ENCODE assay signal across 22 cellular contexts in genomic region chr10:60304832-60305231, GRCh38.
A peak's percentile ranks its signal among the peaks of the same experiment; 100 is the strongest.
DNase-seq lines count a peak whose midpoint lies in the region; ATAC-seq and TF ChIP-seq lines count a peak whose summit lies in the region.
"Had no signal": no experiment of that assay in that cellular context is flagged by ENCODE, and none has a peak within 500 bp of the region (broad histone marks: within the 10 kb centered on the region; RNA-seq: fewer than 3 reads in every experiment).

No MANE protein-coding gene starts in this region.

- H2BK15ac ChIP-seq in mesendoderm (replicated peaks; ENCODE audit: low read depth) = no peak overlapping the region

- TF ChIP-seq CTCF in spleen (IDR thresholded peaks at IDR 0.05 in 8 of 11, conservative IDR thresholded peaks at IDR 0.05 in 3 of 11) = no peak

- H3K36me3 ChIP-seq in adipocyte (ENCODE audit: control insufficient read depth, insufficient read depth, low read length, severe bottlenecking) (no peaks in the 10 kb centered on the region), mesendoderm (ENCODE audit: control insufficient read depth, insufficient read depth, low read length) (no peaks in the 10 kb centered on the region), spleen (no peaks in the 10 kb centered on the region)
- H3K36me3 ChIP-seq: breast epithelium, ovary had no signal

- H3K9me3 ChIP-seq in adipocyte (ENCODE audit: control insufficient read depth, low read length) (no peaks in the 10 kb centered on the region), spleen (no peaks in the 10 kb centered on the region)
- H3K9me3 ChIP-seq: breast epithelium, ovary had no signal

- H3K4me1 ChIP-seq in adipocyte (ENCODE audit: control insufficient read depth, insufficient read depth, low read length) = peaks cover 15% of the 10 kb centered on the region
- H3K4me1 ChIP-seq in mesendoderm (ENCODE audit: control insufficient read depth, low read depth, low read length) = no peaks in the 10 kb centered on the region
- peaks cover 0 to 10% (median 0%) of the 10 kb centered on the region in 6 donors for H3K4me1 ChIP-seq in spleen
- H3K4me1 ChIP-seq: breast epithelium had no signal

- no peak overlapping the region for H2BK120ac ChIP-seq in mesendoderm (ENCODE audit: low read depth, low read length)

- H3K4me3 ChIP-seq in adipocyte (ENCODE audit: low read length) = peak overlapping the region; percentile 30
- H3K4me3 ChIP-seq in mesendoderm (ENCODE audit: low read length) = no peak overlapping the region
- no peak overlapping the region for H3K4me3 ChIP-seq in spleen
- H3K4me3 ChIP-seq: breast epithelium, ovary had no signal

- DNase-seq in DMS 273 (lab: John Stamatoyannopoulos, UW; ENCODE audit: unreplicated experiment) (peak; percentile 23), DMS 273 treated with DMSO at 0.1 percent for 48 hours (lab: John Stamatoyannopoulos, UW) (no peak), adipocyte (ENCODE audit: low read depth) (no peak), mesendoderm (peak; percentile 68), spleen (no peak), NCI-H345 treated with DMSO at 0.1 percent for 48 hours (lab: John Stamatoyannopoulos, UW; ENCODE audit: unreplicated experiment) (no peak), NCI-H510A treated with DMSO at 0.1 percent for 48 hours (lab: John Stamatoyannopoulos, UW) (no peak)
- DNase-seq: activated CD4-positive, alpha-beta T cell treated with anti-CD3 and anti-CD28 coated beads for 1 hour; activated CD8-positive, alpha-beta T cell treated with anti-CD3 and anti-CD28 coated beads, Interleukin-2, amount 10 ng/mL, durations not matched to agents 7 days and 5 days; activated gamma-delta T cell treated with Interleukin-2 at 50 U/mL for 16 hours; CD4-positive, alpha-beta T cell; mammary epithelial cell; naive B cell; NCI-H2081 treated with DMSO at 0.1 percent for 48 hours; NCI-H446; ovary; SHP77 treated with DMSO at 0.1 percent for 48 hours; stimulated activated CD4-positive, alpha-beta T cell treated with anti-CD3 and anti-CD28 coated beads, Interleukin-15, amount 100 ng/mL, for 24 hours; T-cell had no signal

- H3K27ac ChIP-seq in mesendoderm (ENCODE audit: low read depth, low read length) = no peak overlapping the region
- peak overlapping the region in 7 of 8 donors; percentile 39 to 77 (median 63) for H3K27ac ChIP-seq in spleen
- H3K27ac ChIP-seq: 22Rv1, breast epithelium, ovary had no signal

- H3K27me3 ChIP-seq in adipocyte (replicated peaks; ENCODE audit: control insufficient read depth, insufficient read depth, low read length) = no peaks in the 10 kb centered on the region
- no peaks in the 10 kb centered on the region for H3K27me3 ChIP-seq in mesendoderm (ENCODE audit: insufficient read depth, low read length, poor library complexity)
- H3K27me3 ChIP-seq in spleen (replicated peaks in 1 of 7) = no peaks in the 10 kb centered on the region
- H3K27me3 ChIP-seq: breast epithelium, ovary had no signal

- intact Hi-C loops in spleen (cut with DNase I; ENCODE audit: low total_unique reads) = no loop called here

- no peak overlapping the region for H4K5ac ChIP-seq in mesendoderm (ENCODE audit: low read length)

- no peak overlapping the region for H2AK5ac ChIP-seq in mesendoderm (ENCODE audit: low read length)

- no CpG with 5 or more reads among the region's 2 CpGs for WGBS in mesendoderm (ENCODE audit: extremely low coverage, insufficient coverage, low lambda C conversion rate)
- WGBS in spleen, 5 donors = 66 to 81% (median 74%) methylated on average over 2 of the region's 2 CpGs

- no peak overlapping the region for H3K56ac ChIP-seq in mesendoderm (ENCODE audit: low read length)

- no peaks in the 10 kb centered on the region for H3K79me1 ChIP-seq in mesendoderm (ENCODE audit: low read length)

- no peak overlapping the region for H3K23ac ChIP-seq in mesendoderm (ENCODE audit: low read length)

- no peak overlapping the region for H3K4me2 ChIP-seq in mesendoderm (ENCODE audit: low read length)

- no peak for ATAC-seq in HG03108 (IDR thresholded peaks at IDR 0.05; ENCODE audit: unreplicated experiment)
- ATAC-seq: activated CD8-positive, alpha-beta T cell treated with anti-CD3 and anti-CD28 coated beads, Interleukin-2, amount 10 ng/mL, durations not matched to agents 7 days and 5 days; T-cell had no signal

- no peak overlapping the region for H2BK5ac ChIP-seq in mesendoderm (ENCODE audit: low read length)

- H4K8ac ChIP-seq in mesendoderm (ENCODE audit: low read depth, low read length) = no peak overlapping the region

- peak overlapping the region; percentile 24 for H3K18ac ChIP-seq in mesendoderm (ENCODE audit: low read length)

- no peak for TF ChIP-seq POLR2A in spleen (IDR thresholded peaks at IDR 0.05)

- H3K79me2 ChIP-seq in mesendoderm (ENCODE audit: control insufficient read depth, insufficient read depth, low read length) = no peaks in the 10 kb centered on the region

- H3K9ac ChIP-seq in adipocyte (ENCODE audit: low read length) (peak overlapping the region; percentile 12), mesendoderm (ENCODE audit: low read length) (no peak overlapping the region)

- no peak overlapping the region for H3K4ac ChIP-seq in mesendoderm (ENCODE audit: low read depth, low read length)

Comparison
In these comparisons a context has a peak if more than half of its experiments do, and no peak if none do; other contexts are left out.
1. DNase-seq: peak in DMS 273 (single experiment) and mesendoderm (single experiment); none in DMS 273 treated with DMSO at 0.1 percent for 48 hours (single experiment), adipocyte (single experiment), spleen (single experiment), NCI-H345 treated with DMSO at 0.1 percent for 48 hours (single experiment) and NCI-H510A treated with DMSO at 0.1 percent for 48 hours (single experiment).